In the genomic region with DNA sequence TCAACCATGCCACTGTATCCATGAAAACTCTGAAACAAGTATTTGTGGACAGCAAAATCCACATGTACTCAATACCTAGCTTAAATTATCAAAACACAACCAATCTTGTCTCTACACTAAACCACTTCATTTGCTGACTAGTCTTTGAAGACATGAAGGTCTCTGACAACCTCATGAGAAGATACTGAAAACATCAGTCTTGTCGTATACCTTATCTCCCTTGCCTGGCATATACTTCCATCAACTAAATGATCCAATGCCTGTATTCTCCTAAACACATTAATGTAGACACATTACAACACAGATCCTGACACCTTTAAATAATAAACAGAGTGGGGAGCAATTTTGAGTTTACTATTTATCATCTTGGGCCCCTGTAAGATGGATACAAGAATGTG, we compare ENCODE assay signal across 16 cellular contexts. TPM values are rescaled to one million over a fixed set of nuclear protein-coding genes. Genes with fewer than 3 reads are reported as not detected.
DNase-seq lines count a peak whose midpoint lies in the region; ATAC-seq and TF ChIP-seq lines count a peak whose summit lies in the region.
"Had no signal": no experiment of that assay in that cellular context is flagged by ENCODE, and none has a peak within 500 bp of the region (broad histone marks: within the 10 kb centered on the region; RNA-seq: fewer than 3 reads in every experiment).

No MANE protein-coding gene starts in this region.

- no peak overlapping the region for H2BK12ac ChIP-seq in trophoblast cell (ENCODE audit: low read length)

- H3K4me3 Mint-ChIP-seq in stimulated activated naive CD8-positive, alpha-beta T cell treated with anti-CD3 and anti-CD28 coated beads, Interleukin-15, Interleukin-2, amounts not matched to agents 100 ng/mL and 50 ng/mL, for 24 hours = peak overlapping the region; percentile 90
- no peak overlapping the region for H3K4me3 Mint-ChIP-seq in chondrocyte (ENCODE audit: unreplicated experiment)

- TF ChIP-seq CTCF in chondrocyte (IDR thresholded peaks at IDR 0.05) = no peak
- no peak for TF ChIP-seq CTCF in right atrium auricular region (IDR thresholded peaks at IDR 0.05)

- H3K79me1 ChIP-seq in trophoblast cell (ENCODE audit: low read length) = peaks cover 8% of the 10 kb centered on the region

- peak overlapping the region; percentile 90 for H3K27ac Mint-ChIP-seq in stimulated activated naive CD8-positive, alpha-beta T cell treated with anti-CD3 and anti-CD28 coated beads, Interleukin-15, Interleukin-2, amounts not matched to agents 100 ng/mL and 50 ng/mL, for 24 hours
- H3K27ac Mint-ChIP-seq in chondrocyte (ENCODE audit: unreplicated experiment) = peak overlapping the region; percentile 24

- H3K79me2 ChIP-seq in trophoblast cell (ENCODE audit: control insufficient read depth, insufficient read depth, low read length, poor library complexity) = peaks cover 8% of the 10 kb centered on the region

- no peak overlapping the region for H2BK120ac ChIP-seq in trophoblast cell (ENCODE audit: insufficient read depth, low read length, poor library complexity)

- H3K23ac ChIP-seq in trophoblast cell (ENCODE audit: low read length) = no peak overlapping the region

- H4K8ac ChIP-seq in trophoblast cell (ENCODE audit: low read depth, low read length) = no peak overlapping the region

- peaks cover 0 to 6% of the 10 kb centered on the region in 2 experiments for H3K4me1 ChIP-seq in trophoblast cell (ENCODE audit: control insufficient read depth in 1 of 2, insufficient read depth in 2 of 2, low read length in 2 of 2)
- H3K4me1 ChIP-seq in right atrium auricular region = peaks cover 0 to 18% of the 10 kb centered on the region in 2 donors

- peaks cover 62% of the 10 kb centered on the region for H3K4me1 Mint-ChIP-seq in stimulated activated naive CD8-positive, alpha-beta T cell treated with anti-CD3 and anti-CD28 coated beads, Interleukin-15, Interleukin-2, amounts not matched to agents 100 ng/mL and 50 ng/mL, for 24 hours (ENCODE audit: low read depth)
- H3K4me1 Mint-ChIP-seq in chondrocyte (ENCODE audit: low read depth) = peaks cover 53% of the 10 kb centered on the region

- H2BK5ac ChIP-seq in trophoblast cell (ENCODE audit: low read depth, low read length, poor library complexity) = no peak overlapping the region

- no peaks in the 10 kb centered on the region for H3K9me3 ChIP-seq in trophoblast cell (ENCODE audit: insufficient read depth, low read depth, low read length)
- no peaks in the 10 kb centered on the region for H3K9me3 ChIP-seq in right atrium auricular region
- H3K9me3 ChIP-seq: esophagus muscularis mucosa, heart left ventricle had no signal

- no peak overlapping the region for H4K91ac ChIP-seq in trophoblast cell (ENCODE audit: low read depth, low read length)

- no CpG with 5 or more reads among the region's 1 CpG for WGBS in trophoblast cell (ENCODE audit: extremely low coverage, insufficient coverage, insufficient read length)

- H3K4me3 ChIP-seq in trophoblast cell (ENCODE audit: low read depth, low read length) (no peak overlapping the region), right atrium auricular region (no peak overlapping the region)
- H3K4me3 ChIP-seq: esophagus muscularis mucosa, heart left ventricle had no signal

- H3K4ac ChIP-seq in trophoblast cell (ENCODE audit: low read depth, low read length) = no peak overlapping the region

- H3K9ac ChIP-seq in trophoblast cell (ENCODE audit: low read length) = no peak overlapping the region

- H3K27me3 ChIP-seq in trophoblast cell (ENCODE audit: insufficient read depth, low read length) (no peaks in the 10 kb centered on the region), right atrium auricular region (no peaks in the 10 kb centered on the region)
- H3K27me3 ChIP-seq: esophagus muscularis mucosa, heart left ventricle had no signal

- H3K27ac ChIP-seq in trophoblast cell (ENCODE audit: low read depth, low read length) = no peak overlapping the region
- H3K27ac ChIP-seq in right atrium auricular region = no peak overlapping the region
- H3K27ac ChIP-seq: esophagus muscularis mucosa, HL-60 had no signal

- DNase-seq in stimulated activated naive CD8-positive, alpha-beta T cell treated with anti-CD3 and anti-CD28 coated beads, Interleukin-15, Interleukin-2, amounts not matched to agents 100 U/mL and 50 U/mL, for 24 hours = no peak
- DNase-seq in NAMALWA (ENCODE audit: low spot score) (peak; percentile 19), chondrocyte (ENCODE audit: low spot score) (no peak), trophoblast cell (no peak), medulla oblongata (ENCODE audit: extremely low spot score) (no peak), right atrium auricular region (ENCODE audit: low spot score) (no peak)
- DNase-seq: activated CD4-positive, CD25-positive, alpha-beta regulatory T cell; heart left ventricle; midbrain; NCI-H2029; small intestine; stimulated activated naive CD4-positive, alpha-beta T cell treated with Interleukin-2 at 50 U/mL for 16 hours had no signal

- no peak overlapping the region for H2AK5ac ChIP-seq in trophoblast cell (ENCODE audit: low read length)

- no peaks in the 10 kb centered on the region for H3K27me3 Mint-ChIP-seq in stimulated activated naive CD8-positive, alpha-beta T cell treated with anti-CD3 and anti-CD28 coated beads, Interleukin-15, Interleukin-2, amounts not matched to agents 100 ng/mL and 50 ng/mL, for 24 hours
- H3K27me3 Mint-ChIP-seq in chondrocyte (ENCODE audit: low read depth) = no peaks in the 10 kb centered on the region

- H3K18ac ChIP-seq in trophoblast cell (ENCODE audit: low read length) = no peak overlapping the region

- no peak overlapping the region for H4K12ac ChIP-seq in trophoblast cell (ENCODE audit: low read depth, low read length)

- no peaks in the 10 kb centered on the region for H3K9me3 Mint-ChIP-seq in stimulated activated naive CD8-positive, alpha-beta T cell treated with anti-CD3 and anti-CD28 coated beads, Interleukin-15, Interleukin-2, amounts not matched to agents 100 ng/mL and 50 ng/mL, for 24 hours
- H3K9me3 Mint-ChIP-seq in chondrocyte (ENCODE audit: low read depth) = no peaks in the 10 kb centered on the region

- no peak overlapping the region for H3K4me2 ChIP-seq in trophoblast cell (ENCODE audit: low read length)

- no peak overlapping the region for H3K14ac ChIP-seq in trophoblast cell (ENCODE audit: low read length)

- H3K36me3 Mint-ChIP-seq in stimulated activated naive CD8-positive, alpha-beta T cell treated with anti-CD3 and anti-CD28 coated beads, Interleukin-15, Interleukin-2, amounts not matched to agents 100 ng/mL and 50 ng/mL, for 24 hours (ENCODE audit: low read depth) = peaks cover 70% of the 10 kb centered on the region
- H3K36me3 Mint-ChIP-seq in chondrocyte (ENCODE audit: low read depth) = peaks cover 26% of the 10 kb centered on the region

- H3K36me3 ChIP-seq in trophoblast cell (ENCODE audit: control insufficient read depth in 1 of 2, insufficient read depth in 2 of 2, low read length in 2 of 2) (peaks cover 17 to 19% of the 10 kb centered on the region in 2 experiments), right atrium auricular region (peaks cover 25% of the 10 kb centered on the region)

- ATAC-seq in stimulated activated naive CD8-positive, alpha-beta T cell treated with anti-CD3 and anti-CD28 coated beads, Interleukin-15, Interleukin-2, amounts not matched to agents 100 U/mL and 50 U/mL, for 24 hours = no peak
- ATAC-seq in HG02981 (IDR thresholded peaks at IDR 0.05; ENCODE audit: unreplicated experiment) = no peak
- ATAC-seq: heart left ventricle had no signal

- no peak overlapping the region for H2AFZ ChIP-seq in trophoblast cell (ENCODE audit: insufficient read depth, low read length, poor library complexity)

RNA-seq across cellular contexts. Expression of gene RPS23, which starts 2.9 kb away (rescaled TPM):
- total RNA-seq in chondrocyte (1,222 to 1,372 TPM (median 1,262 TPM) in 3 replicates), right atrium auricular region (1,000 to 10,000 TPM; 1,337 to 2,849 TPM)
- polyA plus RNA-seq in trophoblast cell (2013) = 2,650 and 2,725 TPM in 2 replicates
